1 cellular context compared by ENCODE assay signal in the genomic region with DNA sequence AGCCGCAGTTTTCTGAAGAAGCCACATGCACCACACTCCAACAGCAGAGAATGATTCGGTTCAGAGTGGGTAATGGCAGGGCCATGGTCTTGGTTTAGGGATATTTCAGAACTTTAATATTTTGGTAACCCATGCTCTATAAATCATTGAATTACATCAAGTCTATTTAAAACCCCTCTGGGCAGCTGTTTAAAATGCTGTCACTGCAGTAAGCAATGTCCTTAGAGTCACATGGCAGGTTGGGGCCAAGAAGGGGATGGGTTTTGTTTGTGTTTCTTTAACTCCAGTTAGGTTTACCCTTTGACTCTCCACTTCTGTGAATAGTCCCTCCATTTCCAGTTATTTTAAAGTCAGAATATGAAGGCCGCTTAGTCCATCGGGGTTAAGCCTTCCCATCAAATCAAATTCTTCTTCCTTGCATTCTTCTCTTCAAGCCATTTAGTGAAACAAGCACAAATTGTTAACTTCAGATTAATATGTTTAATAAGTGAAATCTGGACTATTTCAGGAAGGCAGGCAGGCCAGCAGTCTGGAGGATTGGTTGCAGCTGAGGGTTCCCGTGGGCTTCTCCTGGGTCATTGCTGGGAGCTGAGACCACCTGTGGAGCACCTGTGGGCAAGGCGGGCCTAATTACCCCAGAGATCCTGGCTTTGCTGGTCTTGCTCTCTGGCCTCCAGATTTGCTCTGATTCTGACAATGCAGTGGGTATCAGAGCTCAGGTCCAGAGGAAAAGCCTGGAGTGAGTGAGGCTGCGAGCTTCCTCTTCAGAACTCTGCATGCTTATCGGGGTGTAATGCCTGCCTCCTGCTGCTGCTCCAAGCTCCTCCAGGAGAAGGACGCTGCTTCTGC.
TF ChIP-seq lines count a peak whose summit lies in the region.

No MANE protein-coding gene starts in this region.

TF ChIP-seq in GM23338, 12 proteins besides CTCF, POLR2A, EP300 and RAD21 (continued from another document):
- TF ChIP-seq, protein P1, sequence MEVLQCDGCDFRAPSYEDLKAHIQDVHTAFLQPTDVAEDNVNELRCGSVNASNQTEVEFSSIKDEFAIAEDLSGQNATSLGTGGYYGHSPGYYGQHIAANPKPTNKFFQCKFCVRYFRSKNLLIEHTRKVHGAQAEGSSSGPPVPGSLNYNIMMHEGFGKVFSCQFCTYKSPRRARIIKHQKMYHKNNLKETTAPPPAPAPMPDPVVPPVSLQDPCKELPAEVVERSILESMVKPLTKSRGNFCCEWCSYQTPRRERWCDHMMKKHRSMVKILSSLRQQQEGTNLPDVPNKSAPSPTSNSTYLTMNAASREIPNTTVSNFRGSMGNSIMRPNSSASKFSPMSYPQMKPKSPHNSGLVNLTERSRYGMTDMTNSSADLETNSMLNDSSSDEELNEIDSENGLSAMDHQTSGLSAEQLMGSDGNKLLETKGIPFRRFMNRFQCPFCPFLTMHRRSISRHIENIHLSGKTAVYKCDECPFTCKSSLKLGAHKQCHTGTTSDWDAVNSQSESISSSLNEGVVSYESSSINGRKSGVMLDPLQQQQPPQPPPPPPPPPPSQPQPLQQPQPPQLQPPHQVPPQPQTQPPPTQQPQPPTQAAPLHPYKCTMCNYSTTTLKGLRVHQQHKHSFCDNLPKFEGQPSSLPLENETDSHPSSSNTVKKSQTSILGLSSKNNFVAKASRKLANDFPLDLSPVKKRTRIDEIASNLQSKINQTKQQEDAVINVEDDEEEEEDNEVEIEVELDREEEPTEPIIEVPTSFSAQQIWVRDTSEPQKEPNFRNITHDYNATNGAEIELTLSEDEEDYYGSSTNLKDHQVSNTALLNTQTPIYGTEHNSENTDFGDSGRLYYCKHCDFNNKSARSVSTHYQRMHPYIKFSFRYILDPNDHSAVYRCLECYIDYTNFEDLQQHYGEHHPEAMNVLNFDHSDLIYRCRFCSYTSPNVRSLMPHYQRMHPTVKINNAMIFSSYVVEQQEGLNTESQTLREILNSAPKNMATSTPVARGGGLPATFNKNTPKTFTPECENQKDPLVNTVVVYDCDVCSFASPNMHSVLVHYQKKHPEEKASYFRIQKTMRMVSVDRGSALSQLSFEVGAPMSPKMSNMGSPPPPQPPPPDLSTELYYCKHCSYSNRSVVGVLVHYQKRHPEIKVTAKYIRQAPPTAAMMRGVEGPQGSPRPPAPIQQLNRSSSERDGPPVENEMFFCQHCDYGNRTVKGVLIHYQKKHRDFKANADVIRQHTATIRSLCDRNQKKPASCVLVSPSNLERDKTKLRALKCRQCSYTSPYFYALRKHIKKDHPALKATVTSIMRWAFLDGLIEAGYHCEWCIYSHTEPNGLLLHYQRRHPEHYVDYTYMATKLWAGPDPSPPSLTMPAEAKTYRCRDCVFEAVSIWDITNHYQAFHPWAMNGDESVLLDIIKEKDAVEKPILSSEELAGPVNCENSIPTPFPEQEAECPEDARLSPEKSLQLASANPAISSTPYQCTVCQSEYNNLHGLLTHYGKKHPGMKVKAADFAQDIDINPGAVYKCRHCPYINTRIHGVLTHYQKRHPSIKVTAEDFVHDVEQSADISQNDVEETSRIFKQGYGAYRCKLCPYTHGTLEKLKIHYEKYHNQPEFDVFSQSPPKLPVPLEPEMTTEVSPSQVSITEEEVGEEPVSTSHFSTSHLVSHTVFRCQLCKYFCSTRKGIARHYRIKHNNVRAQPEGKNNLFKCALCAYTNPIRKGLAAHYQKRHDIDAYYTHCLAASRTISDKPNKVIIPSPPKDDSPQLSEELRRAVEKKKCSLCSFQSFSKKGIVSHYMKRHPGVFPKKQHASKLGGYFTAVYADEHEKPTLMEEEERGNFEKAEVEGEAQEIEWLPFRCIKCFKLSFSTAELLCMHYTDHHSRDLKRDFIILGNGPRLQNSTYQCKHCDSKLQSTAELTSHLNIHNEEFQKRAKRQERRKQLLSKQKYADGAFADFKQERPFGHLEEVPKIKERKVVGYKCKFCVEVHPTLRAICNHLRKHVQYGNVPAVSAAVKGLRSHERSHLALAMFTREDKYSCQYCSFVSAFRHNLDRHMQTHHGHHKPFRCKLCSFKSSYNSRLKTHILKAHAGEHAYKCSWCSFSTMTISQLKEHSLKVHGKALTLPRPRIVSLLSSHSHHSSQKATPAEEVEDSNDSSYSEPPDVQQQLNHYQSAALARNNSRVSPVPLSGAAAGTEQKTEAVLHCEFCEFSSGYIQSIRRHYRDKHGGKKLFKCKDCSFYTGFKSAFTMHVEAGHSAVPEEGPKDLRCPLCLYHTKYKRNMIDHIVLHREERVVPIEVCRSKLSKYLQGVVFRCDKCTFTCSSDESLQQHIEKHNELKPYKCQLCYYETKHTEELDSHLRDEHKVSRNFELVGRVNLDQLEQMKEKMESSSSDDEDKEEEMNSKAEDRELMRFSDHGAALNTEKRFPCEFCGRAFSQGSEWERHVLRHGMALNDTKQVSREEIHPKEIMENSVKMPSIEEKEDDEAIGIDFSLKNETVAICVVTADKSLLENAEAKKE (CRISPR knock-in tag; IDR thresholded peaks at IDR 0.05), result no peak
- TF ChIP-seq, protein P2, sequence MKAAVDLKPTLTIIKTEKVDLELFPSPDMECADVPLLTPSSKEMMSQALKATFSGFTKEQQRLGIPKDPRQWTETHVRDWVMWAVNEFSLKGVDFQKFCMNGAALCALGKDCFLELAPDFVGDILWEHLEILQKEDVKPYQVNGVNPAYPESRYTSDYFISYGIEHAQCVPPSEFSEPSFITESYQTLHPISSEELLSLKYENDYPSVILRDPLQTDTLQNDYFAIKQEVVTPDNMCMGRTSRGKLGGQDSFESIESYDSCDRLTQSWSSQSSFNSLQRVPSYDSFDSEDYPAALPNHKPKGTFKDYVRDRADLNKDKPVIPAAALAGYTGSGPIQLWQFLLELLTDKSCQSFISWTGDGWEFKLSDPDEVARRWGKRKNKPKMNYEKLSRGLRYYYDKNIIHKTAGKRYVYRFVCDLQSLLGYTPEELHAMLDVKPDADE (IDR thresholded peaks at IDR 0.05), result no peak
- no peak for TF ChIP-seq EZH2phosphoT487 (IDR thresholded peaks at IDR 0.05; ENCODE audit: unreplicated experiment)
